8 cellular contexts compared by ENCODE assay signal in genomic region chr2:48531141-48531648, GRCh38. TPM values are rescaled to one million over a fixed set of nuclear protein-coding genes. Genes with fewer than 3 reads are reported as not detected.
A peak's percentile ranks its signal among the peaks of the same experiment; 100 is the strongest.
DNase-seq lines count a peak whose midpoint lies in the region; ATAC-seq and TF ChIP-seq lines count a peak whose summit lies in the region.

No MANE protein-coding gene starts in this region.

- no peaks in the 10 kb centered on the region for H3K27me3 Mint-ChIP-seq in CD4-positive, alpha-beta memory T cell

- DNase-seq in CD4-positive, alpha-beta memory T cell, result no peak
- DNase-seq in NCI-H1048 (lab: John Stamatoyannopoulos, UW), result peak; percentile 89
- DNase-seq in cerebellar cortex (ENCODE audit: low spot score), result peak; percentile 41
- DNase-seq in left lung, result no peak

- no peaks in the 10 kb centered on the region for H3K9me3 ChIP-seq in CD4-positive, alpha-beta memory T cell (ENCODE audit: control insufficient read depth in 1 of 2, low read length in 2 of 2)
- H3K9me3 ChIP-seq in left lung (no peaks in the 10 kb centered on the region), subcutaneous abdominal adipose tissue (ENCODE audit: control insufficient read depth in 5 of 5, low read length in 5 of 5) (no peaks in the 10 kb centered on the region)

- CTCF ChIA-PET in CD4-positive, alpha-beta memory T cell (lab: Charles Lee; ENCODE audit: partially characterized antibody), result interaction anchor here (0.9 kb wide), 1 partner anchor 764 kb away, joined by 3 read pairs; no protein-coding TSS in a partner anchor

- no peak for TF ChIP-seq CTCF in left lung (IDR thresholded peaks at IDR 0.05)

- H3K36me3 Mint-ChIP-seq in CD4-positive, alpha-beta memory T cell, result peaks cover 0 to 3% of the 10 kb centered on the region in 2 donors

- H3K9ac ChIP-seq in subcutaneous abdominal adipose tissue (ENCODE audit: low read length in 5 of 5), result peak overlapping the region in 4 of 5 donors; percentile 73 to 88 (median 79)

- H3K4me3 Mint-ChIP-seq in CD4-positive, alpha-beta memory T cell, result peak overlapping the region; percentile 76 to 87 (median 84)

- no peaks in the 10 kb centered on the region for H3K27me3 ChIP-seq in CD4-positive, alpha-beta memory T cell (ENCODE audit: insufficient read depth, low read length)
- H3K27me3 ChIP-seq in left lung (peaks cover 0 to 13% of the 10 kb centered on the region in 2 donors), subcutaneous abdominal adipose tissue (ENCODE audit: control insufficient read depth in 5 of 5, insufficient read depth in 4 of 5, low read length in 5 of 5) (no peaks in the 10 kb centered on the region)

- H3K4me3 ChIP-seq in CD4-positive, alpha-beta memory T cell (ENCODE audit: low read length in 2 of 2), result no peak overlapping the region
- peak overlapping the region; percentile 70 to 87 for H3K4me3 ChIP-seq in left lung
- H3K4me3 ChIP-seq in subcutaneous abdominal adipose tissue (ENCODE audit: low read depth in 1 of 5, low read length in 5 of 5), result peak overlapping the region; percentile 37 to 84 (median 77)

- ATAC-seq in left lung (peak; percentile 38), HG03520 (IDR thresholded peaks at IDR 0.05; ENCODE audit: unreplicated experiment) (no peak), HG02798 (IDR thresholded peaks at IDR 0.05; ENCODE audit: poor library complexity, unreplicated experiment) (no peak), HG02588 (IDR thresholded peaks at IDR 0.05; ENCODE audit: unreplicated experiment) (no peak)

- peaks cover 7% of the 10 kb centered on the region for H3K4me1 ChIP-seq in CD4-positive, alpha-beta memory T cell (ENCODE audit: insufficient read depth, low read length)
- peaks cover 0 to 16% of the 10 kb centered on the region in 2 donors for H3K4me1 ChIP-seq in left lung
- H3K4me1 ChIP-seq in subcutaneous abdominal adipose tissue (ENCODE audit: control insufficient read depth in 5 of 5, insufficient read depth in 5 of 5, low read length in 5 of 5), result peaks cover 4 to 45% (median 20%) of the 10 kb centered on the region in 5 donors

- peak overlapping the region in 2 of 7 donors; percentile 14 to 63 for H3K27ac Mint-ChIP-seq in CD4-positive, alpha-beta memory T cell

- intact Hi-C loops in CD4-positive, alpha-beta memory T cell (cut with micrococcal nuclease), result no loop called here
- intact Hi-C loops in left lung (cut with DNase I), result no loop called here

- H3K9me3 Mint-ChIP-seq in CD4-positive, alpha-beta memory T cell, result no peaks in the 10 kb centered on the region

- H3K36me3 ChIP-seq in CD4-positive, alpha-beta memory T cell (ENCODE audit: insufficient read depth, low read length), result no peaks in the 10 kb centered on the region
- H3K36me3 ChIP-seq in left lung (no peaks in the 10 kb centered on the region), subcutaneous abdominal adipose tissue (ENCODE audit: control insufficient read depth in 5 of 5, insufficient read depth in 5 of 5, low read length in 5 of 5) (no peaks in the 10 kb centered on the region)

- no peak overlapping the region for H3K27ac ChIP-seq in CD4-positive, alpha-beta memory T cell (ENCODE audit: low read depth, low read length)
- H3K27ac ChIP-seq in left lung (peak overlapping the region; percentile 61 to 82), subcutaneous abdominal adipose tissue (ENCODE audit: low read depth, low read length) (peak overlapping the region; percentile 77)

- H3K4me1 Mint-ChIP-seq in CD4-positive, alpha-beta memory T cell, result peaks cover 9 to 24% (median 14%) of the 10 kb centered on the region in 4 donors

- POLR2A ChIA-PET in CD4-positive, alpha-beta memory T cell (lab: Charles Lee; ENCODE audit: partially characterized antibody), result interaction anchor here (1.2 kb wide), 1 partner anchor 23 kb away, joined by 4 read pairs; no protein-coding TSS in a partner anchor

RNA-seq across cellular contexts. Expression of gene STON1, which starts 1.2 kb away (rescaled TPM):
- total RNA-seq in CD4-positive, alpha-beta memory T cell, result 1 to 10 TPM; 3.1 to 4.4 TPM
- under 1 TPM; 0.03 to 0.50 TPM for polyA plus RNA-seq in CD4-positive, alpha-beta memory T cell
- 10 to 100 TPM; 12.4 to 17.6 TPM for total RNA-seq in left lung

Comparison
In these comparisons a context has a peak if more than half of its experiments do, and no peak if none do; other contexts are left out.
1. DNase-seq: peak in NCI-H1048 (single experiment) and cerebellar cortex (single experiment); none in CD4-positive, alpha-beta memory T cell (0 of 5) and left lung (0 of 2).
2. H3K4me3 ChIP-seq: peak in left lung (2 of 2) and subcutaneous abdominal adipose tissue (5 of 5); none in CD4-positive, alpha-beta memory T cell (0 of 2).